Comparison of ENCODE assay signal across 9 cellular contexts in the genomic region with DNA sequence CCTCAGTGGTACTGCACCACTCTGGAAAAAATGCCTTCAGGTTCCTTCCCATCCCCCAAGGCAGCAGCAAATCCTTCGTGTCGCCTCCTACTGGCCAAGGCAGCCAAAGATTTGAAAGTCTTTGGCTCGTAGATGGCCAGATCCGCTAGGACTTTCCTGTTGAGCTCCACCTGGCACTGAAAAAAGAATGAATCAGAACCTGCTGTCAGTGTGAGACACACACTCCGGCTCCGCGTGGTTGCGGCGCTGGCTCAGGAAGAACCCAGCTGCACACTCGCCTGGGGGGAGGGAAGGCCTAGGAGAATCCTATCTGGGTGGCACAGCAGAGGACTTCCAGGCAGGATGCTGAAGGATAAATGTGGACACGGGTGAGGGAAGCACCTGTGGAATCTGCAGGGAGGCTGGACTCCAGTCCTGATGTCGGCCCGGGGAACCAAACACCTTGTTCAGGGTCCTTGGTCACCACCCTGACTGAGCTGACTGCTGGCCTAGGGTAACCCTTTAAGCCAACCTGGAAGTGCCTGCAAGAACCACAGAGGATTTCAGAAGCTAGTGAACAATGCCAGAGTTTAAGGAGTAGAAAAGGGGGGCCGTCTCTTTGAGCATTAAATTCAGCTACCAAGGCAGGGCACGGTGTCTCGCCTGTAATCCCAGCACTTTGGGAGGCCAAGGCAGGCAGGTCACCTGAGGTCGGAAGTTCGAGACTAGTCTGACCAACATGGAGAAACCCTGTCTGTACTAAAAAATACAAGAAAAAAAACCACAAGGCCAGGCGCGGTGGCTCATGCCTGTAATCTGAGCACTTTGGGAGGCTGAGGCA.
DNase-seq lines count a peak whose midpoint lies in the region; ATAC-seq and TF ChIP-seq lines count a peak whose summit lies in the region.
"Had no signal": no experiment of that assay in that cellular context is flagged by ENCODE, and none has a peak within 500 bp of the region (broad histone marks: within the 10 kb centered on the region; RNA-seq: fewer than 3 reads in every experiment).

No MANE protein-coding gene starts in this region.

- H3K36me3 ChIP-seq in GM06990 (ENCODE audit: control insufficient read depth, insufficient read depth, low read length) = peaks cover 25% of the 10 kb centered on the region

- H3K4me1 Mint-ChIP-seq in activated naive CD4-positive, alpha-beta T cell treated with anti-CD3 and anti-CD28 coated beads, Interleukin-2, amount 50 U/mL, for 24 hours = peaks cover 41% of the 10 kb centered on the region

- H3K4me3 ChIP-seq in AG09309 (ENCODE audit: control insufficient read depth, low read depth, low read length) (no peak overlapping the region), GM06990 (replicated peaks; ENCODE audit: low read depth, low read length) (no peak overlapping the region)
- H3K4me3 ChIP-seq: skin epidermis had no signal

- no peak for ATAC-seq in GM19035 (IDR thresholded peaks at IDR 0.05; ENCODE audit: unreplicated experiment)
- ATAC-seq in HG02642 (IDR thresholded peaks at IDR 0.05; ENCODE audit: poor library complexity, unreplicated experiment) = no peak
- no peak for ATAC-seq in GM18858 (IDR thresholded peaks at IDR 0.05; ENCODE audit: unreplicated experiment)

- peaks cover 16% of the 10 kb centered on the region for H3K36me3 Mint-ChIP-seq in activated naive CD4-positive, alpha-beta T cell treated with anti-CD3 and anti-CD28 coated beads, Interleukin-2, amount 50 U/mL, for 24 hours

- DNase-seq in AG09309 (ENCODE audit: low read depth) (peak; percentile 18), GM06990 (ENCODE audit: extremely low read depth, insufficient read length) (no peak), NCI-H510A (lab: John Stamatoyannopoulos, UW) (peak; percentile 81), iPS-NIHi7 (ENCODE audit: extremely low spot score) (peak; percentile 64)

- TF ChIP-seq CTCF in AG09309 (IDR thresholded peaks at IDR 0.05; ENCODE audit: control insufficient read depth, insufficient read depth, low read depth, low read length, missing control alignments) (peak; percentile 80), GM06990 (IDR thresholded peaks at IDR 0.05; ENCODE audit: insufficient read depth, low read length, poor library complexity, severe bottlenecking) (peak; percentile 66)

- H3K27me3 Mint-ChIP-seq in activated naive CD4-positive, alpha-beta T cell treated with anti-CD3 and anti-CD28 coated beads, Interleukin-2, amount 50 U/mL, for 24 hours = no peaks in the 10 kb centered on the region

- no peaks in the 10 kb centered on the region for H3K27me3 ChIP-seq in GM06990 (replicated peaks; ENCODE audit: control insufficient read depth, insufficient read depth, low read length)

- peak overlapping the region; percentile 74 for H3K27ac Mint-ChIP-seq in activated naive CD4-positive, alpha-beta T cell treated with anti-CD3 and anti-CD28 coated beads, Interleukin-2, amount 50 U/mL, for 24 hours

- no peaks in the 10 kb centered on the region for H3K9me3 Mint-ChIP-seq in activated naive CD4-positive, alpha-beta T cell treated with anti-CD3 and anti-CD28 coated beads, Interleukin-2, amount 50 U/mL, for 24 hours

- peak overlapping the region; percentile 55 for H3K4me3 Mint-ChIP-seq in activated naive CD4-positive, alpha-beta T cell treated with anti-CD3 and anti-CD28 coated beads, Interleukin-2, amount 50 U/mL, for 24 hours
